In the genomic region with DNA sequence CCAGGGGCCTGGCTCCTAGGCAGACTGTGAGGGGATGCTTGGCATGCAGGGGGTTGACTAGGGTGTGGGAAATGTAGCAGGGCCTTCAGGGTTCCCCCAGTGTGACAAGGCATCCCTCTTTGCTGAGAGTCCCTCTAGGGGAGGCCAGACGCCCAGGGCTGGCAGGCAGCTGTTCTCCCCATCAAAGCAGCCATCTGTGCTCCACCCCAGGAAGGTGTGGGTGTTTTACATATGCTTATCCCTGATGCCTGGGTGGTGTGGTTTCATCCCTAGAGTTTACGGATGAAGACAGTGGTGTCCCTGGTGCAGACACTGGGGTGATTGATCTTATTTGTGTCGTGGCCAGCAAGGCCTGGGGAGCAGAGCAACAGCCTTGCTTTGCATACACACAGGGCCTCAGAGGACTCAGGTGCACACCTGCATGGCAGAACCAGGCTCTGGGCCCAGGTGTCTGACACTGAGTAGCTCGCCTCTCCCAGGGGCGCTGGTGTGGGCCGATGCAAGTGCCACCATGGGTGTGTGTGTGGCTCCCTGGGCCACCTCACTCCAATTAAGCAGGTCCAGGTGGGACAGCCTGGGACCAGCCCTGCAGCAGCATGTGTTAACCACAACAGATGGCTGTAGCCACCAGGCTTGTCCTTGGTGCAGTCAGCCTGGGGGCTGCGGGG, we compare ENCODE assay signal across 25 cellular contexts.
A peak's percentile ranks its signal among the peaks of the same experiment; 100 is the strongest.
DNase-seq lines count a peak whose midpoint lies in the region; ATAC-seq, FAIRE-seq and TF ChIP-seq lines count a peak whose summit lies in the region.
"Had no signal": no experiment of that assay in that cellular context is flagged by ENCODE, and none has a peak within 500 bp of the region (broad histone marks: within the 10 kb centered on the region; RNA-seq: fewer than 3 reads in every experiment).

No MANE protein-coding gene starts in this region.

- TF ChIP-seq POLR2A in HepG2 (IDR thresholded peaks at IDR 0.05; ENCODE audit: insufficient read depth in 1 of 2, low read depth in 2 of 2, low read length in 2 of 2) (no peak), GM12891 (IDR thresholded peaks at IDR 0.05; ENCODE audit: low read depth, low read length) (no peak)

- H3K27me3 ChIP-seq in HepG2 (ENCODE audit: control insufficient read depth in 1 of 2, insufficient read depth in 2 of 2, low read length in 2 of 2), result no peaks in the 10 kb centered on the region; a peak in 1 of 5 replicates
- H3K27me3 ChIP-seq: ascending aorta, gastrocnemius medialis, SJCRH30, tibial artery had no signal

- no TSS peak for BruUV-seq in HepG2 (replicated peaks; lab: Mats Ljungman, UMichigan)

- intact Hi-C loops in HepG2 (cut with micrococcal nuclease; ENCODE audit: unreplicated experiment) (no loop called here), sciatic nerve (cut with DNase I) (no loop called here)

- FAIRE-seq in HepG2 (lab: Jason Lieb, UNC) (no peak), GM12891 (lab: Jason Lieb, UNC) (no peak)
- FAIRE-seq: kidney had no signal

- H3K9me3 ChIP-seq in HepG2 (ENCODE audit: low read length), result no peaks in the 10 kb centered on the region
- H3K9me3 ChIP-seq: ascending aorta, gastrocnemius medialis, SJCRH30, tibial artery had no signal

- peak overlapping the region; percentile 19 to 79 for H3K27ac Mint-ChIP-seq in stimulated activated naive CD8-positive, alpha-beta T cell treated with anti-CD3 and anti-CD28 coated beads, Interleukin-15, amount 100 ng/mL, for 72 hours
- H3K27ac Mint-ChIP-seq: activated naive CD4-positive, alpha-beta T cell treated with anti-CD3 and anti-CD28 coated beads, Interleukin-2, amount 10 ng/mL, durations not matched to agents 7 days and 5 days had no signal

- no peak overlapping the region for H3K4me3 ChIP-seq in HepG2 (replicated peaks in 1 of 3; ENCODE audit: insufficient read depth in 1 of 3, low read depth in 2 of 3, low read length in 3 of 3)
- H3K4me3 ChIP-seq: ascending aorta, gastrocnemius medialis, SJCRH30, tibial artery had no signal

- H3K4me3 Mint-ChIP-seq in stimulated activated naive CD8-positive, alpha-beta T cell treated with anti-CD3 and anti-CD28 coated beads, Interleukin-15, amount 100 ng/mL, for 72 hours, result no peak overlapping the region
- H3K4me3 Mint-ChIP-seq: activated naive CD4-positive, alpha-beta T cell treated with anti-CD3 and anti-CD28 coated beads, Interleukin-2, amount 10 ng/mL, durations not matched to agents 7 days and 5 days; HFFc6; stimulated activated memory B cell treated with anti-CD40 and anti-IgM and Interleukin-4, amounts not matched to agents 10 μg/mL and 1 μg/mL and 100 μg/mL, for 72 hours had no signal

- no peak overlapping the region for H3K27ac ChIP-seq in HepG2 (ENCODE audit: extremely low read length, insufficient read depth, low read length)
- H3K27ac ChIP-seq: ascending aorta, gastrocnemius medialis, parathyroid adenoma, SJCRH30, tibial artery had no signal

- no peaks in the 10 kb centered on the region for H3K9me3 Mint-ChIP-seq in stimulated activated naive CD8-positive, alpha-beta T cell treated with anti-CD3 and anti-CD28 coated beads, Interleukin-15, amount 100 ng/mL, for 72 hours
- H3K9me3 Mint-ChIP-seq: activated naive CD4-positive, alpha-beta T cell treated with anti-CD3 and anti-CD28 coated beads, Interleukin-2, amount 10 ng/mL, durations not matched to agents 7 days and 5 days; CD8-positive, alpha-beta memory T cell; HFFc6; stimulated activated memory B cell treated with anti-CD40 and anti-IgM and Interleukin-4, amounts not matched to agents 10 μg/mL and 1 μg/mL and 100 μg/mL, for 72 hours had no signal

- H3K4me2 ChIP-seq in HepG2 (ENCODE audit: low read depth, low read length), result no peak overlapping the region

- no peaks in the 10 kb centered on the region for H3K4me1 ChIP-seq in HepG2 (ENCODE audit: insufficient read depth, low read length)
- H3K4me1 ChIP-seq: parathyroid adenoma, SJCRH30 had no signal

- CTCF ChIA-PET in HepG2 (lab: Yijun Ruan, JAX; ENCODE audit: low intra/inter-chr PET ratio, low total read pairs), result no interaction called here

- no peak for ATAC-seq in stimulated activated naive CD8-positive, alpha-beta T cell treated with anti-CD3 and anti-CD28 coated beads, Interleukin-15, amount 100 ng/mL, for 72 hours
- no peak for ATAC-seq in stimulated activated naive CD8-positive, alpha-beta T cell treated with anti-CD3 and anti-CD28 coated beads, Interleukin-15, Interleukin-2, amounts not matched to agents 100 U/mL and 50 U/mL, for 24 hours
- ATAC-seq in HepG2 (no peak), sciatic nerve (no peak), HG02884 (IDR thresholded peaks at IDR 0.05; ENCODE audit: unreplicated experiment) (no peak)
- ATAC-seq: esophagus mucosa; gastrocnemius medialis; PC-3; stimulated activated memory B cell treated with anti-CD40 and anti-IgM and Interleukin-4, amounts not matched to agents 10 μg/mL and 1 μg/mL and 100 μg/mL, for 72 hours had no signal

- TF ChIP-seq EP300 in HepG2 (IDR thresholded peaks at IDR 0.05; ENCODE audit: low read depth in 2 of 2, low read length in 2 of 2), result no peak
- TF ChIP-seq EP300 in HepG2 (CRISPR knock-in tag; IDR thresholded peaks at IDR 0.05; ENCODE audit: borderline replicate concordance), result no peak

- H3K4me1 Mint-ChIP-seq in stimulated activated naive CD8-positive, alpha-beta T cell treated with anti-CD3 and anti-CD28 coated beads, Interleukin-15, amount 100 ng/mL, for 72 hours, result peaks cover 32% of the 10 kb centered on the region

- peaks cover 47 to 91% of the 10 kb centered on the region in 2 experiments for H3K36me3 ChIP-seq in HepG2 (replicated peaks in 1 of 2; ENCODE audit: control insufficient read depth in 1 of 2, insufficient read depth in 2 of 2, low read length in 2 of 2)

- H3K79me2 ChIP-seq in HepG2 (ENCODE audit: insufficient read depth, low read length), result no peaks in the 10 kb centered on the region
- H3K79me2 ChIP-seq: parathyroid adenoma had no signal

- no peak overlapping the region for H3K9ac ChIP-seq in HepG2 (ENCODE audit: insufficient read depth, low read depth, low read length)
- H3K9ac ChIP-seq: parathyroid adenoma had no signal

- in situ Hi-C loops in HepG2 (cut with HindIII; ENCODE audit: extremely low pct_ligation_motif_present, low pct_unique_long_range_greater_than_20kb), result no loop called here

- H4K20me1 ChIP-seq in HepG2 (ENCODE audit: insufficient read depth, low read length), result peaks cover 4% of the 10 kb centered on the region; the same call in 1 of the 2 replicates

- POLR2A ChIA-PET in HepG2 (lab: Yijun Ruan, JAX), result no interaction called here

- no peak for DNase-seq in stimulated activated naive CD8-positive, alpha-beta T cell treated with anti-CD3 and anti-CD28 coated beads, Interleukin-15, amount 100 ng/mL, for 72 hours
- DNase-seq in stimulated activated naive CD8-positive, alpha-beta T cell treated with anti-CD3 and anti-CD28 coated beads, Interleukin-15, Interleukin-2, amounts not matched to agents 100 U/mL and 50 U/mL, for 24 hours, result no peak
- peak; percentile 35 for DNase-seq in NCI-H526 treated with DMSO at 0.1 percent for 48 hours (lab: John Stamatoyannopoulos, UW)
- no peak for DNase-seq in HepG2 (ENCODE audit: low spot score)
- DNase-seq in GM12891 (ENCODE audit: insufficient read length, low spot score), result no peak
- no peak for DNase-seq in sciatic nerve (ENCODE audit: low spot score)
- DNase-seq in activated CD4-positive, alpha-beta T cell treated with anti-CD3 and anti-CD28 coated beads for 1 hour, result no peak
- DNase-seq: activated naive CD4-positive, alpha-beta T cell treated with anti-CD3 and anti-CD28 coated beads, Interleukin-2, amount 10 ng/mL, durations not matched to agents 7 days and 5 days; activated T-cell treated with anti-CD3 and anti-CD28 coated beads for 4 hours; CD8-positive, alpha-beta memory T cell; cerebellar nuclear complex; DND-41; gastrocnemius medialis; HFFc6; kidney; MM.1S; NCI-H1436 treated with DMSO at 0.1 percent for 48 hours; PC-3; tibial artery had no signal

- no peak overlapping the region for H2AFZ ChIP-seq in HepG2 (ENCODE audit: low read length)
- H2AFZ ChIP-seq: parathyroid adenoma had no signal

- TF ChIP-seq RAD21 in HepG2 (CRISPR knock-in tag; IDR thresholded peaks at IDR 0.05), result no peak

- TF ChIP-seq CTCF in HepG2 (CRISPR knock-in tag; IDR thresholded peaks at IDR 0.05), result no peak

- no peaks in the 10 kb centered on the region for H3K27me3 Mint-ChIP-seq in stimulated activated naive CD8-positive, alpha-beta T cell treated with anti-CD3 and anti-CD28 coated beads, Interleukin-15, amount 100 ng/mL, for 72 hours
- H3K27me3 Mint-ChIP-seq: activated naive CD4-positive, alpha-beta T cell treated with anti-CD3 and anti-CD28 coated beads, Interleukin-2, amount 10 ng/mL, durations not matched to agents 7 days and 5 days; CD8-positive, alpha-beta memory T cell; stimulated activated memory B cell treated with anti-CD40 and anti-IgM and Interleukin-4, amounts not matched to agents 10 μg/mL and 1 μg/mL and 100 μg/mL, for 72 hours had no signal

- WGBS in HepG2 (ENCODE audit: low lambda C conversion rate), result no CpG with 5 or more reads among the region's 7 CpGs

TF ChIP-seq in HepG2, 621 proteins besides CTCF, POLR2A, EP300 and RAD21 (continues in another document):
- TF ChIP-seq AGO2 (optimal IDR thresholded peaks at IDR 0.05; ENCODE audit: low read depth, low read length) (peak; percentile 8), TAF1 (CRISPR knock-in tag; IDR thresholded peaks at IDR 0.05) (no peak), MED1 (CRISPR knock-in tag; IDR thresholded peaks at IDR 0.05) (no peak)
- TF ChIP-seq, protein P1, sequence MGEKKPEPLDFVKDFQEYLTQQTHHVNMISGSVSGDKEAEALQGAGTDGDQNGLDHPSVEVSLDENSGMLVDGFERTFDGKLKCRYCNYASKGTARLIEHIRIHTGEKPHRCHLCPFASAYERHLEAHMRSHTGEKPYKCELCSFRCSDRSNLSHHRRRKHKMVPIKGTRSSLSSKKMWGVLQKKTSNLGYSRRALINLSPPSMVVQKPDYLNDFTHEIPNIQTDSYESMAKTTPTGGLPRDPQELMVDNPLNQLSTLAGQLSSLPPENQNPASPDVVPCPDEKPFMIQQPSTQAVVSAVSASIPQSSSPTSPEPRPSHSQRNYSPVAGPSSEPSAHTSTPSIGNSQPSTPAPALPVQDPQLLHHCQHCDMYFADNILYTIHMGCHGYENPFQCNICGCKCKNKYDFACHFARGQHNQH (CRISPR knock-in tag; IDR thresholded peaks at IDR 0.05), result no peak

TF ChIP-seq in GM12891, 5 proteins besides CTCF, POLR2A, EP300 and RAD21:
- TF ChIP-seq SPI1 (IDR thresholded peaks at IDR 0.05; ENCODE audit: low read depth, low read length) (no peak), TAF1 (IDR thresholded peaks at IDR 0.05; ENCODE audit: low read depth, low read length) (no peak), PAX5 (IDR thresholded peaks at IDR 0.05; ENCODE audit: insufficient read depth, low read length, severe bottlenecking) (no peak), POU2F2 (IDR thresholded peaks at IDR 0.05; ENCODE audit: low read depth, low read length) (no peak), POLR2AphosphoS5 (IDR thresholded peaks at IDR 0.05; ENCODE audit: low read depth, low read length) (no peak)
